8 cellular contexts compared by ENCODE assay signal in the genomic region with DNA sequence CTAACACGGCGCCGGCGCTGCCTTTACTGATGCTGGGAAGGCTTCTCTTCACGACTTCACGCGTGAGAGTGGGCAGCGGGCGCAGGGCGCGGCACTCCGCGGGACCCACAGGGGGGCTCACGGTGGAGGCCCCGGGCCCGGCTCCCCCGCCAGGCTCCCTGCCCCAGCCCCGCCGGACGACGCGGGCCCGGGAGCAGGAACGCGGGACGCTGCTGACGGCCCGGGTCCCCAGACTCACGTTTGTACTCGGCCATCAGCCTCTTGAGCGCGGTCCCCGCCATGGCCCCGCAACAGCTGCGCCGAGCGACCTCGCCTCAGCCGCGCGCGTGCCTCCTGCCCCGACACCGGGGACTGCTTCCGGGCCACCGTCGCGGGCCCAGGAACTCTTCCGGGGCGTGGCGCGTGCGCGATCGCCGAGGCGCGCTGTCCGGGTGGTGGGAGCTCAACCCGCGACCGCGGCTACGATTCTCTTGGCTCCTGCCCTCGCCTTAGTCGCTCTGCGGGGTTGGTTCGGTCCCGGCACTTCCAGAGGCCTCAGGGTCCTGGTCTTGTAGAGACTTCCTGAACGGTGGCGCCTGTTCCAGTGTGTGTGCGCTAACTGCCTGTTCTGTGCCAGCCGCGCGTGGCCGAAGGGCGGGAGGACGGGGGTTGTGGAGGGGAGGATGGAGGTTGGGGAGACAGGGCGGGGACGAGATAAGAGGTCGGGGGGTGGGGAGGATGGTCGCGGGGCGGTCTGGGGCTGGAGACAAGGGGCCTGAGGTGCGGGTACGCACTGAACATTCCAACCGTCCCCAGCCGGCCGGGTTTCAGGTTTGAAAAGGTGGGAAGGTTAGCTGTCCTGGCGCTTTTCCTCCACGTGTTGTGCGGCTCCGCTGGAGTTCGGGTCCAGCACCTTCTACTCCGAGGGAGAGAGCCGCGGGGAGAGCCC.
DNase-seq lines count a peak whose midpoint lies in the region; ATAC-seq and TF ChIP-seq lines count a peak whose summit lies in the region.

A gene with protein sequence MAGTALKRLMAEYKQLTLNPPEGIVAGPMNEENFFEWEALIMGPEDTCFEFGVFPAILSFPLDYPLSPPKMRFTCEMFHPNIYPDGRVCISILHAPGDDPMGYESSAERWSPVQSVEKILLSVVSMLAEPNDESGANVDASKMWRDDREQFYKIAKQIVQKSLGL (minus strand): TSS at position 353 of the 928 bp plus-strand sequence. CDS start 72 bp downstream, at position 281.

- peaks cover 74% of the 10 kb centered on the region for H3K36me3 ChIP-seq in RWPE2 (ENCODE audit: low read depth)

- peak within 1 kb of the TSS; percentile 87 to 99 (median 98) for H3K4me3 Mint-ChIP-seq in nephron

- H3K4me3 ChIP-seq in RWPE2 (ENCODE audit: severe bottlenecking), result peak within 1 kb of the TSS; percentile 88

- TF ChIP-seq CTCF in RWPE2 (IDR thresholded peaks at IDR 0.05; ENCODE audit: poor library complexity, severe bottlenecking) (peak; percentile 7), nephron (IDR thresholded peaks at IDR 0.05; ENCODE audit: unreplicated experiment in 3 of 3) (no peak)

- no peaks in the 10 kb centered on the region for H3K27me3 ChIP-seq in RWPE2 (ENCODE audit: insufficient read depth, poor library complexity, severe bottlenecking)

- H3K4me1 ChIP-seq in RWPE2 (ENCODE audit: insufficient read depth, poor library complexity, severe bottlenecking), result peaks cover 11% of the 10 kb centered on the region

- DNase-seq in DMS153 (lab: John Stamatoyannopoulos, UW) (peak; percentile 28), Kasumi-1 (lab: John Stamatoyannopoulos, UW) (peak; percentile 68 to 75), RWPE2 (ENCODE audit: low spot score) (peak; percentile 77), fibroblast of peridontal ligament (ENCODE audit: extremely low read depth) (peak; percentile 61)
- peak; percentile 82 for DNase-seq in activated T-helper 9 cell treated with anti-CD3 and anti-CD28 coated beads, Interleukin-2, amount 50 U/mL, for 16 hours (ENCODE audit: low read depth)
- peak; percentile 90 for DNase-seq in stimulated activated naive CD8-positive, alpha-beta T cell treated with anti-CD3 and anti-CD28 coated beads, Interleukin-15, Interleukin-2, amounts not matched to agents 100 U/mL and 50 U/mL, for 24 hours

- no peaks in the 10 kb centered on the region for H3K27me3 Mint-ChIP-seq in nephron (ENCODE audit: low read depth)

- H3K27ac Mint-ChIP-seq in nephron, result peak within 1 kb of the TSS; percentile 76 to 93 (median 78)

- ATAC-seq in GM21723 (IDR thresholded peaks at IDR 0.05; ENCODE audit: unreplicated experiment) (peak; percentile 84), RWPE2 (ENCODE audit: low read depth) (peak; percentile 87)
- peak; percentile 99 for ATAC-seq in stimulated activated naive CD8-positive, alpha-beta T cell treated with anti-CD3 and anti-CD28 coated beads, Interleukin-15, Interleukin-2, amounts not matched to agents 100 U/mL and 50 U/mL, for 24 hours

- peaks cover 41% of the 10 kb centered on the region for H3K36me3 Mint-ChIP-seq in nephron (ENCODE audit: low read depth)

- H3K27ac ChIP-seq in RWPE2 (ENCODE audit: poor library complexity, severe bottlenecking), result peak within 1 kb of the TSS; percentile 57

- H3K9me3 Mint-ChIP-seq in nephron, result no peaks in the 10 kb centered on the region

- peaks cover 42% of the 10 kb centered on the region for H3K4me1 Mint-ChIP-seq in nephron

- no peaks in the 10 kb centered on the region for H3K9me3 ChIP-seq in RWPE2 (ENCODE audit: severe bottlenecking)

Comparison
In these comparisons a context has a peak if more than half of its experiments do, and no peak if none do; other contexts are left out.
1. Peak in every context shown above with its lines: DNase-seq, ATAC-seq, H3K4me3 ChIP-seq and H3K27ac ChIP-seq.
2. DNase-seq: peak in every context shown above with its lines; median percentile 90 in stimulated activated naive CD8-positive, alpha-beta T cell treated with anti-CD3 and anti-CD28 coated beads, Interleukin-15, Interleukin-2, amounts not matched to agents 100 U/mL and 50 U/mL, for 24 hours; 82 in activated T-helper 9 cell treated with anti-CD3 and anti-CD28 coated beads, Interleukin-2, amount 50 U/mL, for 16 hours; 77 in RWPE2; 72 in Kasumi-1; 61 in fibroblast of peridontal ligament; 28 in DMS153.